17 cellular contexts compared by ENCODE assay signal in genomic region chr10:88920198-88920597, GRCh38.
DNase-seq lines count a peak whose midpoint lies in the region; ATAC-seq, FAIRE-seq and TF ChIP-seq lines count a peak whose summit lies in the region.
"Had no signal": no experiment of that assay in that cellular context is flagged by ENCODE, and none has a peak within 500 bp of the region (broad histone marks: within the 10 kb centered on the region; RNA-seq: fewer than 3 reads in every experiment).

No MANE protein-coding gene starts in this region.

- H3K27me3 ChIP-seq in adipocyte (replicated peaks; ENCODE audit: control insufficient read depth, insufficient read depth, low read length) (no peaks in the 10 kb centered on the region), brain microvascular endothelial cell (replicated peaks) (no peaks in the 10 kb centered on the region)

- DNase-seq in GM19239 (ENCODE audit: insufficient read length, low spot score) (no peak), adipocyte (ENCODE audit: low read depth) (peak; percentile 69), fibroblast of pulmonary artery (ENCODE audit: low read depth) (peak; percentile 60), stromal cell of bone marrow (ENCODE audit: low read depth) (peak; percentile 22), HPDE6-E6E7 (ENCODE audit: extremely low spot score) (no peak), brain microvascular endothelial cell (no peak)
- DNase-seq: DMS79, KG1, MV-4-11, NCI-H1694 treated with DMSO at 0.1 percent for 48 hours, NCI-H510A treated with DMSO at 0.1 percent for 48 hours, NCI-H774 had no signal

- H3K36me3 ChIP-seq in adipocyte (ENCODE audit: control insufficient read depth, insufficient read depth, low read length, severe bottlenecking) (no peaks in the 10 kb centered on the region), brain microvascular endothelial cell (replicated peaks) (peaks cover 3% of the 10 kb centered on the region)

- no peak for TF ChIP-seq CTCF in fibroblast of pulmonary artery (IDR thresholded peaks at IDR 0.05; ENCODE audit: low read length, missing control alignments)
- no peak for TF ChIP-seq CTCF in brain microvascular endothelial cell (IDR thresholded peaks at IDR 0.05; ENCODE audit: low read depth, low read length, missing control alignments)

- H3K27ac ChIP-seq in brain microvascular endothelial cell = no peak overlapping the region

- in situ Hi-C loops in brain microvascular endothelial cell (cut with HindIII; ENCODE audit: low pct_ligation_motif_present, low sequenced_read_pairs) = no loop called here

- no peaks in the 10 kb centered on the region for H3K9me3 ChIP-seq in adipocyte (ENCODE audit: control insufficient read depth, low read length)

- H3K9ac ChIP-seq in adipocyte (ENCODE audit: low read length) = no peak overlapping the region

- peaks cover 43% of the 10 kb centered on the region for H3K4me1 ChIP-seq in adipocyte (ENCODE audit: control insufficient read depth, insufficient read depth, low read length)

- peak; percentile 4 for FAIRE-seq in GM19239 (lab: Jason Lieb, UNC)
- FAIRE-seq: HepG2, RCC 7860 had no signal

- H3K4me3 ChIP-seq in adipocyte (ENCODE audit: low read length) (no peak overlapping the region), fibroblast of pulmonary artery (replicated peaks; ENCODE audit: low read depth, low read length) (no peak overlapping the region), brain microvascular endothelial cell (ENCODE audit: low read depth, low read length) (no peak overlapping the region)

- no peak for ATAC-seq in GM18909 (IDR thresholded peaks at IDR 0.05; ENCODE audit: poor library complexity, unreplicated experiment)
- ATAC-seq: HCT116, HepG2, Right ventricle myocardium inferior had no signal

Comparison
In these comparisons a context has a peak if more than half of its experiments do, and no peak if none do; other contexts are left out.
1. DNase-seq: peak in adipocyte (single experiment), fibroblast of pulmonary artery (single experiment) and stromal cell of bone marrow (single experiment); none in GM19239 (single experiment), HPDE6-E6E7 (single experiment) and brain microvascular endothelial cell (single experiment).